In genomic region chr11:126317681-126318641, GRCh38 we compare ENCODE assay signal across 9 cellular contexts. TPM values are rescaled to one million over a fixed set of nuclear protein-coding genes. Genes with fewer than 3 reads are reported as not detected.
DNase-seq lines count a peak whose midpoint lies in the region; ATAC-seq, FAIRE-seq and TF ChIP-seq lines count a peak whose summit lies in the region.
"Had no signal": no experiment of that assay in that cellular context is flagged by ENCODE, and none has a peak within 500 bp of the region (broad histone marks: within the 10 kb centered on the region; RNA-seq: fewer than 3 reads in every experiment).

No MANE protein-coding gene starts in this region.

- H4K20me1 ChIP-seq in MM.1S (ENCODE audit: insufficient read depth, low read length) (no peaks in the 10 kb centered on the region), astrocyte (ENCODE audit: insufficient read depth, low read length) (no peaks in the 10 kb centered on the region)

- H3K4me3 Mint-ChIP-seq in astrocyte (ENCODE audit: unreplicated experiment): no peak overlapping the region

- H3F3A ChIP-seq in MM.1S (ENCODE audit: insufficient read depth, low read length): peaks cover 33% of the 10 kb centered on the region

- no peak for TF ChIP-seq CTCF in MM.1S (IDR thresholded peaks at IDR 0.05; ENCODE audit: low read length)
- TF ChIP-seq CTCF in astrocyte (IDR thresholded peaks at IDR 0.05; ENCODE audit: insufficient read depth, low read depth, low read length): no peak

- no peak overlapping the region for H3K9ac ChIP-seq in MM.1S (ENCODE audit: low read length)
- H3K9ac ChIP-seq in astrocyte (ENCODE audit: low read length): peak overlapping the region; percentile 71
- H3K9ac ChIP-seq in stomach smooth muscle (ENCODE audit: low read length in 2 of 2): peak overlapping the region; percentile 20 to 68

- no peaks in the 10 kb centered on the region for H3K9me2 ChIP-seq in MM.1S (replicated peaks; ENCODE audit: insufficient read depth, low read length)

- ATAC-seq in GM21529 (IDR thresholded peaks at IDR 0.05; ENCODE audit: unreplicated experiment): peak; percentile 21

- H3K9me3 ChIP-seq in MM.1S (replicated peaks; ENCODE audit: insufficient read depth, low read length) (no peaks in the 10 kb centered on the region), astrocyte (ENCODE audit: insufficient read depth, low read depth, low read length) (no peaks in the 10 kb centered on the region), stomach smooth muscle (ENCODE audit: control insufficient read depth in 2 of 2, low read length in 2 of 2) (no peaks in the 10 kb centered on the region)

- in situ Hi-C loops in G401 (cut with HindIII; ENCODE audit: low sequenced_read_pairs): no loop called here

- FAIRE-seq in astrocyte (lab: Jason Lieb, UNC): peak; percentile 65
- FAIRE-seq in HTR-8/SVneo (lab: Jason Lieb, UNC): no peak
- FAIRE-seq: TTC549 had no signal

- H3K4me3 ChIP-seq in MM.1S (ENCODE audit: low read length): no peak overlapping the region
- peak overlapping the region; percentile 16 for H3K4me3 ChIP-seq in astrocyte (ENCODE audit: insufficient read depth, low read depth, low read length)
- peak overlapping the region; percentile 31 to 67 for H3K4me3 ChIP-seq in stomach smooth muscle (ENCODE audit: low read length in 2 of 2)

- H3K4me1 Mint-ChIP-seq in astrocyte (ENCODE audit: low read depth, unreplicated experiment): peaks cover 33% of the 10 kb centered on the region

- H3K36me3 Mint-ChIP-seq in astrocyte (ENCODE audit: low read depth, unreplicated experiment): peaks cover 6% of the 10 kb centered on the region

- H3K79me2 ChIP-seq in MM.1S (ENCODE audit: low read length): peaks cover 92% of the 10 kb centered on the region
- no peaks in the 10 kb centered on the region for H3K79me2 ChIP-seq in astrocyte (ENCODE audit: insufficient read depth, low read length)

- H3K27me3 ChIP-seq in MM.1S (replicated peaks; ENCODE audit: insufficient read depth, low read length) (no peaks in the 10 kb centered on the region), astrocyte (ENCODE audit: insufficient read depth, low read length) (no peaks in the 10 kb centered on the region), stomach smooth muscle (ENCODE audit: control insufficient read depth in 1 of 2, insufficient read depth in 2 of 2, low read length in 2 of 2) (no peaks in the 10 kb centered on the region)

- peak overlapping the region; percentile 35; the same call in 1 of the 2 replicates for H3K4me2 ChIP-seq in MM.1S (ENCODE audit: low read depth, low read length)
- H3K4me2 ChIP-seq in astrocyte (ENCODE audit: low read length): peak overlapping the region; percentile 75

- H3K36me3 ChIP-seq in MM.1S (replicated peaks; ENCODE audit: insufficient read depth, low read length) (0 out of 2 replicates have a peak, but pooled peaks cover 4% of the 10 kb centered on the region), astrocyte (ENCODE audit: insufficient read depth, low read length) (no peaks in the 10 kb centered on the region), stomach smooth muscle (ENCODE audit: control insufficient read depth in 2 of 2, insufficient read depth in 2 of 2, low read length in 2 of 2) (peaks cover 0 to 4% of the 10 kb centered on the region in 2 donors)

- H3K9me3 Mint-ChIP-seq in astrocyte (ENCODE audit: unreplicated experiment): peaks cover 6% of the 10 kb centered on the region

- no peak overlapping the region for H2AFZ ChIP-seq in MM.1S (ENCODE audit: low read length)
- H2AFZ ChIP-seq in astrocyte (ENCODE audit: low read depth, low read length): peak overlapping the region; percentile 64

- H3K27me3 Mint-ChIP-seq in astrocyte (ENCODE audit: low read depth, unreplicated experiment): no peaks in the 10 kb centered on the region

- peak overlapping the region; percentile 97 for H3K27ac Mint-ChIP-seq in astrocyte (ENCODE audit: unreplicated experiment)

- H3K27ac ChIP-seq in MM.1S (ENCODE audit: low read length) (peak overlapping the region; percentile 45; the same call in 1 of the 2 replicates), astrocyte (ENCODE audit: low read depth, low read length) (peak overlapping the region; percentile 89), stomach smooth muscle (ENCODE audit: low read length) (peak overlapping the region; percentile 88)

- peaks cover 38% of the 10 kb centered on the region for H3K4me1 ChIP-seq in MM.1S (ENCODE audit: low read length)
- peaks cover 21% of the 10 kb centered on the region for H3K4me1 ChIP-seq in astrocyte (ENCODE audit: insufficient read depth, low read length)
- peaks cover 22% of the 10 kb centered on the region for H3K4me1 ChIP-seq in stomach smooth muscle (ENCODE audit: control insufficient read depth, insufficient read depth, low read length)

- DNase-seq in G401 (ENCODE audit: low spot score) (peak; percentile 90), MM.1S (peak; percentile 31), astrocyte (ENCODE audit: low read depth) (peak; percentile 87), kidney tubule cell (ENCODE audit: low spot score) (peak; percentile 44), NCI-H510A treated with DMSO at 0.1 percent for 48 hours (lab: John Stamatoyannopoulos, UW) (no peak), HTR-8/SVneo (ENCODE audit: insufficient read length, low spot score) (no peak)

RNA-seq across cellular contexts. Expression of gene DCPS, which starts 14.1 kb away (rescaled TPM):
- total RNA-seq in G401 (2014; rRNA removed; shearing (Covaris generic)): 25.0 and 48.3 TPM in 2 replicates
- total RNA-seq in astrocyte: 11.3 and 14.0 TPM in 2 replicates

RNA-seq across cellular contexts. Expression of gene TIRAP, which starts 35.1 kb away (rescaled TPM):
- total RNA-seq in G401 (2014; rRNA removed; shearing (Covaris generic)): 5.6 and 8.1 TPM in 2 replicates
- total RNA-seq in astrocyte: 6.6 and 6.8 TPM in 2 replicates

RNA-seq across cellular contexts. Expression of gene ST3GAL4, which starts 37.5 kb away (rescaled TPM):
- total RNA-seq in G401 (2014; rRNA removed; shearing (Covaris generic)): 26.2 and 35.0 TPM in 2 replicates
- total RNA-seq in astrocyte: 12.2 and 14.1 TPM in 2 replicates

RNA-seq across cellular contexts. Expression of gene FOXRED1, which starts 49.0 kb away (rescaled TPM):
- total RNA-seq in G401 (2014; rRNA removed; shearing (Covaris generic)): 54.0 and 73.2 TPM in 2 replicates
- total RNA-seq in astrocyte: 15.4 and 16.3 TPM in 2 replicates

RNA-seq across cellular contexts. Expression of gene SRPRA, which starts 49.3 kb away (rescaled TPM):
- 56.0 and 64.6 TPM in 2 replicates for total RNA-seq in G401 (2014; rRNA removed; shearing (Covaris generic))
- total RNA-seq in astrocyte: 74.6 and 83.1 TPM in 2 replicates

Comparison
In these comparisons a context has a peak if more than half of its experiments do, and no peak if none do; other contexts are left out.
1. DNase-seq: peak in G401 (single experiment), MM.1S (single experiment), astrocyte (single experiment) and kidney tubule cell (single experiment); none in NCI-H510A treated with DMSO at 0.1 percent for 48 hours (single experiment) and HTR-8/SVneo (single experiment).
2. Peak in every context shown above with its lines, with median percentiles within 50 percentile points of each other: H3K27ac ChIP-seq.